In the genomic region with DNA sequence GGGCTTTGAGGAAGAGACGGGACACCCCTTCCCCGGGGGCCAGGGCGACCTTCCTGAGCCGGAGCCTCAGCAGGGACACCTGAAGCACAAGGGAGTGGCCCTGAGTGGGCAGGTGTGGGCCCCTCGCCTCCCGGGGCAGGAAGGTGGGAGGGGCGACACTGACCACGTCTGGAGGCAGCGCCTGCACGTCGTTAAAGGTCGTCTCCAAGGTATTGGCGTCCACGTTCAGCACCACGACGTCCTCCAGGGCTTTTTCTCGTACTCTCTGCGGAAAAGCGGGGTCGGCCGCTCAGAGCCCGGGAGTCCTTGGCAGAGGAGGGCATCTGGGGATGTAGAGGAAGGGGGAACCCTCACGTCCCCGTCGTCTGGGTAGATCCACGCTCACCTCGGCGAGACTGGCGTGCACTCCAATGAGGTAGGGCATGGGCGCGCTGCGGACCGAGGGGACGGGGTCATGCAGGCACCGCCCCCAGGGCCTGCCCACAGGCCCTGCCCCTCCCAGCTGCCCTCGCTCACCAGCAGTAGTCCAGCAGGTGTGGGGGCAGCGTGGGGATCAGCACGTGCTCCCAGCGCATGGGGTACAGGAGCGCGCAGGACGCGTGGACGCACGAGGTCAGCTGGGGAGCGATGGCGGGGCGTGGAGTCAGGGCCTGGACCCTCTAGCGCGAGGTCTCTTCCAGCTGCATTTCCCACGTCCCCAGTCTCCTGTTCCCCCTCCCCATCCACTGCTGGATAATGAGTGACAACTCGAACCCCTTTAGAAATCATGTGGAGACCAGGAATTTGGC, we compare ENCODE assay signal across 1 cellular context.
TF ChIP-seq lines count a peak whose summit lies in the region.

No MANE protein-coding gene starts in this region.

TF ChIP-seq in HCT116, 20 proteins besides CTCF, POLR2A, EP300 and RAD21 (continued from another document):
- TF ChIP-seq, protein P1, sequence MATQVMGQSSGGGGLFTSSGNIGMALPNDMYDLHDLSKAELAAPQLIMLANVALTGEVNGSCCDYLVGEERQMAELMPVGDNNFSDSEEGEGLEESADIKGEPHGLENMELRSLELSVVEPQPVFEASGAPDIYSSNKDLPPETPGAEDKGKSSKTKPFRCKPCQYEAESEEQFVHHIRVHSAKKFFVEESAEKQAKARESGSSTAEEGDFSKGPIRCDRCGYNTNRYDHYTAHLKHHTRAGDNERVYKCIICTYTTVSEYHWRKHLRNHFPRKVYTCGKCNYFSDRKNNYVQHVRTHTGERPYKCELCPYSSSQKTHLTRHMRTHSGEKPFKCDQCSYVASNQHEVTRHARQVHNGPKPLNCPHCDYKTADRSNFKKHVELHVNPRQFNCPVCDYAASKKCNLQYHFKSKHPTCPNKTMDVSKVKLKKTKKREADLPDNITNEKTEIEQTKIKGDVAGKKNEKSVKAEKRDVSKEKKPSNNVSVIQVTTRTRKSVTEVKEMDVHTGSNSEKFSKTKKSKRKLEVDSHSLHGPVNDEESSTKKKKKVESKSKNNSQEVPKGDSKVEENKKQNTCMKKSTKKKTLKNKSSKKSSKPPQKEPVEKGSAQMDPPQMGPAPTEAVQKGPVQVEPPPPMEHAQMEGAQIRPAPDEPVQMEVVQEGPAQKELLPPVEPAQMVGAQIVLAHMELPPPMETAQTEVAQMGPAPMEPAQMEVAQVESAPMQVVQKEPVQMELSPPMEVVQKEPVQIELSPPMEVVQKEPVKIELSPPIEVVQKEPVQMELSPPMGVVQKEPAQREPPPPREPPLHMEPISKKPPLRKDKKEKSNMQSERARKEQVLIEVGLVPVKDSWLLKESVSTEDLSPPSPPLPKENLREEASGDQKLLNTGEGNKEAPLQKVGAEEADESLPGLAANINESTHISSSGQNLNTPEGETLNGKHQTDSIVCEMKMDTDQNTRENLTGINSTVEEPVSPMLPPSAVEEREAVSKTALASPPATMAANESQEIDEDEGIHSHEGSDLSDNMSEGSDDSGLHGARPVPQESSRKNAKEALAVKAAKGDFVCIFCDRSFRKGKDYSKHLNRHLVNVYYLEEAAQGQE (IDR thresholded peaks at IDR 0.05; ENCODE audit: low read depth) = no peak
- TF ChIP-seq JUND (IDR thresholded peaks at IDR 0.05) (no peak), POLR2AphosphoS5 (IDR thresholded peaks at IDR 0.05; ENCODE audit: low read depth, low read length) (no peak), YY1 (IDR thresholded peaks at IDR 0.05; ENCODE audit: extremely low read depth, insufficient replicate concordance, low read depth, low read length) (no peak)
- TF ChIP-seq, protein P2, sequence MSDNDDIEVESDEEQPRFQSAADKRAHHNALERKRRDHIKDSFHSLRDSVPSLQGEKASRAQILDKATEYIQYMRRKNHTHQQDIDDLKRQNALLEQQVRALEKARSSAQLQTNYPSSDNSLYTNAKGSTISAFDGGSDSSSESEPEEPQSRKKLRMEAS (IDR thresholded peaks at IDR 0.05) = no peak
